Comparison of ENCODE assay signal across 38 cellular contexts in genomic region chrX:138484451-138484850, GRCh38.
"Had no signal": no experiment of that assay in that cellular context is flagged by ENCODE, and none has a peak within 500 bp of the region (broad histone marks: within the 10 kb centered on the region; RNA-seq: fewer than 3 reads in every experiment).

No MANE protein-coding gene starts in this region.

- DNase-seq: activated effector memory CD4-positive, alpha-beta T cell treated with anti-CD3 and anti-CD28 coated beads, Interleukin-2, amount 50 U/mL, for 16 hours; activated effector memory CD4-positive, alpha-beta T cell treated with Interleukin-2 at 50 U/mL for 16 hours; activated gamma-delta T cell; activated gamma-delta T cell treated with Interleukin-2 at 50 U/mL for 16 hours; activated naive CD4-positive, alpha-beta T cell; activated naive CD4-positive, alpha-beta T cell treated with anti-CD3 and anti-CD28 coated beads for 36 hours; activated naive CD4-positive, alpha-beta T cell treated with anti-CD3 and anti-CD28 coated beads, Interleukin-2, amount 10 ng/mL, durations not matched to agents 7 days and 5 days; activated naive CD4-positive, alpha-beta T cell treated with anti-CD3 and anti-CD28 coated beads, Interleukin-2, amount 50 U/mL, for 16 hours; activated naive CD4-positive, alpha-beta T cell treated with Interleukin-2 at 50 U/mL for 16 hours; activated naive CD8-positive, alpha-beta T cell treated with anti-CD3 and anti-CD28 coated beads for 36 hours; activated naive CD8-positive, alpha-beta T cell treated with anti-CD3 and anti-CD28 coated beads, Interleukin-2, amount 10 ng/mL, durations not matched to agents 7 days and 5 days; activated naive CD8-positive, alpha-beta T cell treated with anti-CD3 and anti-CD28 coated beads, Interleukin-2, amount 50 U/mL, for 24 hours; activated T-cell treated with anti-CD3 and anti-CD28 coated beads, Interleukin-2, amount 50 U/mL, for 1 hour; activated T-cell treated with anti-CD3 and anti-CD28 coated beads, Interleukin-2, amount 50 U/mL, for 24 hours; activated T-cell treated with anti-CD3 and anti-CD28 coated beads, Interleukin-2, amount 50 U/mL, for 4 hours; activated T-cell treated with anti-CD3 and anti-CD28 coated beads, Interleukin-2, amount 50 U/mL, for 48 hours; activated T-cell treated with anti-CD3 and anti-CD28 coated beads, Interleukin-2, amount 50 U/mL, for 72 hours; adrenal gland; amniotic stem cell; amygdala; anterior cingulate cortex; aorta; body of pancreas; brain microvascular endothelial cell; caudate nucleus; central memory CD4-positive, alpha-beta T cell; cerebellar nuclear complex had no signal

- H3K9me3 ChIP-seq: adrenal gland, ascending aorta, body of pancreas, breast epithelium had no signal

- H3K27ac Mint-ChIP-seq: activated naive CD4-positive, alpha-beta T cell treated with anti-CD3 and anti-CD28 coated beads for 36 hours; activated naive CD4-positive, alpha-beta T cell treated with anti-CD3 and anti-CD28 coated beads, Interleukin-2, amount 10 ng/mL, durations not matched to agents 7 days and 5 days; activated naive CD4-positive, alpha-beta T cell treated with anti-CD3 and anti-CD28 coated beads, Interleukin-2, amount 50 U/mL, for 24 hours; activated naive CD4-positive, alpha-beta T cell treated with anti-CD3 and anti-CD28 coated beads, Interleukin-2, amount 50 U/mL, for 72 hours; activated naive CD8-positive, alpha-beta T cell; activated naive CD8-positive, alpha-beta T cell treated with anti-CD3 and anti-CD28 coated beads for 36 hours; activated naive CD8-positive, alpha-beta T cell treated with anti-CD3 and anti-CD28 coated beads, Interleukin-2, amount 10 ng/mL, durations not matched to agents 7 days and 5 days; activated naive CD8-positive, alpha-beta T cell treated with anti-CD3 and anti-CD28 coated beads, Interleukin-2, amount 50 U/mL, for 24 hours; activated T-cell treated with anti-CD3 and anti-CD28 coated beads, Interleukin-2, amount 50 U/mL, for 24 hours; activated T-cell treated with anti-CD3 and anti-CD28 coated beads, Interleukin-2, amount 50 U/mL, for 72 hours; activated T-helper 1 cell treated with anti-CD3 and anti-CD28 coated beads, Interleukin-12 subunit alpha, Interleukin-12 subunit beta, Interleukin-2, Interleukin-4 antibody, amounts not matched to agents 30 ng/mL and 10 ng/mL and 1 ng/mL, durations not matched to agents 14 hours and 24 hours and 36 hours; activated T-helper 17 cell treated with anti-CD3 and anti-CD28 coated beads, Interleukin-2, amount 50 U/mL, for 72 hours; activated T-helper 2 cell treated with anti-CD3 and anti-CD28 coated beads, Interferon-gamma antibody, Interleukin-2, Interleukin-4, amounts not matched to agents 10 μg/mL and 5 μg/mL and 100 μg/mL, durations not matched to agents 14 hours and 24 hours and 36 hours; brain had no signal

- H3K4me1 Mint-ChIP-seq: activated naive CD4-positive, alpha-beta T cell treated with anti-CD3 and anti-CD28 coated beads, Interleukin-2, amount 10 ng/mL, durations not matched to agents 7 days and 5 days; activated naive CD4-positive, alpha-beta T cell treated with anti-CD3 and anti-CD28 coated beads, Interleukin-2, amount 50 U/mL, for 24 hours; activated naive CD8-positive, alpha-beta T cell treated with anti-CD3 and anti-CD28 coated beads for 36 hours; activated naive CD8-positive, alpha-beta T cell treated with anti-CD3 and anti-CD28 coated beads, Interleukin-2, amount 10 ng/mL, durations not matched to agents 7 days and 5 days; activated naive CD8-positive, alpha-beta T cell treated with anti-CD3 and anti-CD28 coated beads, Interleukin-2, amount 50 U/mL, for 24 hours; activated T-helper 17 cell treated with anti-CD3 and anti-CD28 coated beads, Interleukin-2, amount 50 U/mL, for 72 hours; brain; central memory CD8-positive, alpha-beta T cell had no signal

- H3K4me3 ChIP-seq: adrenal gland, ascending aorta, body of pancreas, breast epithelium, cardiac muscle cell had no signal

- H3K4me1 ChIP-seq: adrenal gland, ascending aorta, body of pancreas, breast epithelium had no signal

- H3K36me3 Mint-ChIP-seq: activated naive CD4-positive, alpha-beta T cell treated with anti-CD3 and anti-CD28 coated beads, Interleukin-2, amount 10 ng/mL, durations not matched to agents 7 days and 5 days; activated naive CD4-positive, alpha-beta T cell treated with anti-CD3 and anti-CD28 coated beads, Interleukin-2, amount 50 U/mL, for 24 hours; activated naive CD4-positive, alpha-beta T cell treated with anti-CD3 and anti-CD28 coated beads, Interleukin-2, amount 50 U/mL, for 72 hours; activated naive CD8-positive, alpha-beta T cell; activated naive CD8-positive, alpha-beta T cell treated with anti-CD3 and anti-CD28 coated beads for 36 hours; activated naive CD8-positive, alpha-beta T cell treated with anti-CD3 and anti-CD28 coated beads, Interleukin-2, amount 10 ng/mL, durations not matched to agents 7 days and 5 days; brain had no signal

- H3K9me3 Mint-ChIP-seq: activated naive CD4-positive, alpha-beta T cell treated with anti-CD3 and anti-CD28 coated beads for 36 hours; activated naive CD4-positive, alpha-beta T cell treated with anti-CD3 and anti-CD28 coated beads, Interleukin-2, amount 10 ng/mL, durations not matched to agents 7 days and 5 days; activated naive CD4-positive, alpha-beta T cell treated with anti-CD3 and anti-CD28 coated beads, Interleukin-2, amount 50 U/mL, for 24 hours; activated naive CD4-positive, alpha-beta T cell treated with anti-CD3 and anti-CD28 coated beads, Interleukin-2, amount 50 U/mL, for 72 hours; activated naive CD8-positive, alpha-beta T cell treated with anti-CD3 and anti-CD28 coated beads for 36 hours; activated naive CD8-positive, alpha-beta T cell treated with anti-CD3 and anti-CD28 coated beads, Interleukin-2, amount 10 ng/mL, durations not matched to agents 7 days and 5 days; activated naive CD8-positive, alpha-beta T cell treated with anti-CD3 and anti-CD28 coated beads, Interleukin-2, amount 50 U/mL, for 24 hours; activated T-cell treated with anti-CD3 and anti-CD28 coated beads, Interleukin-2, amount 50 U/mL, for 24 hours; activated T-cell treated with anti-CD3 and anti-CD28 coated beads, Interleukin-2, amount 50 U/mL, for 4 hours; activated T-cell treated with anti-CD3 and anti-CD28 coated beads, Interleukin-2, amount 50 U/mL, for 72 hours; activated T-helper 1 cell treated with anti-CD3 and anti-CD28 coated beads, Interleukin-12 subunit alpha, Interleukin-12 subunit beta, Interleukin-2, Interleukin-4 antibody, amounts not matched to agents 30 ng/mL and 10 ng/mL and 1 ng/mL, durations not matched to agents 14 hours and 24 hours and 36 hours; activated T-helper 17 cell treated with anti-CD3 and anti-CD28 coated beads, Interleukin-2, amount 50 U/mL, for 72 hours had no signal

- H3K27ac ChIP-seq: adrenal gland, ascending aorta, body of pancreas, brain microvascular endothelial cell, breast epithelium, cardiac muscle cell had no signal

- H3K27me3 ChIP-seq: ascending aorta, body of pancreas, brain microvascular endothelial cell, cardiac muscle cell had no signal

- H3K27me3 Mint-ChIP-seq: activated naive CD4-positive, alpha-beta T cell treated with anti-CD3 and anti-CD28 coated beads, Interleukin-2, amount 10 ng/mL, durations not matched to agents 7 days and 5 days; activated naive CD4-positive, alpha-beta T cell treated with anti-CD3 and anti-CD28 coated beads, Interleukin-2, amount 50 U/mL, for 24 hours; activated naive CD8-positive, alpha-beta T cell; activated naive CD8-positive, alpha-beta T cell treated with anti-CD3 and anti-CD28 coated beads for 36 hours; activated naive CD8-positive, alpha-beta T cell treated with anti-CD3 and anti-CD28 coated beads, Interleukin-2, amount 10 ng/mL, durations not matched to agents 7 days and 5 days; activated naive CD8-positive, alpha-beta T cell treated with anti-CD3 and anti-CD28 coated beads, Interleukin-2, amount 50 U/mL, for 24 hours; activated T-helper 17 cell treated with anti-CD3 and anti-CD28 coated beads, Interleukin-2, amount 50 U/mL, for 72 hours; brain; central memory CD8-positive, alpha-beta T cell had no signal

- H3K4me3 Mint-ChIP-seq: activated naive CD4-positive, alpha-beta T cell treated with anti-CD3 and anti-CD28 coated beads for 36 hours; activated naive CD4-positive, alpha-beta T cell treated with anti-CD3 and anti-CD28 coated beads, Interleukin-2, amount 10 ng/mL, durations not matched to agents 7 days and 5 days; activated naive CD4-positive, alpha-beta T cell treated with anti-CD3 and anti-CD28 coated beads, Interleukin-2, amount 50 U/mL, for 24 hours; activated naive CD8-positive, alpha-beta T cell; activated naive CD8-positive, alpha-beta T cell treated with anti-CD3 and anti-CD28 coated beads for 36 hours; activated naive CD8-positive, alpha-beta T cell treated with anti-CD3 and anti-CD28 coated beads, Interleukin-2, amount 10 ng/mL, durations not matched to agents 7 days and 5 days; activated naive CD8-positive, alpha-beta T cell treated with anti-CD3 and anti-CD28 coated beads, Interleukin-2, amount 50 U/mL, for 24 hours; activated T-cell treated with anti-CD3 and anti-CD28 coated beads, Interleukin-2, amount 50 U/mL, for 24 hours; activated T-cell treated with anti-CD3 and anti-CD28 coated beads, Interleukin-2, amount 50 U/mL, for 4 hours; activated T-cell treated with anti-CD3 and anti-CD28 coated beads, Interleukin-2, amount 50 U/mL, for 72 hours; activated T-helper 1 cell treated with anti-CD3 and anti-CD28 coated beads, Interleukin-12 subunit alpha, Interleukin-12 subunit beta, Interleukin-2, Interleukin-4 antibody, amounts not matched to agents 30 ng/mL and 10 ng/mL and 1 ng/mL, durations not matched to agents 14 hours and 24 hours and 36 hours; activated T-helper 17 cell treated with anti-CD3 and anti-CD28 coated beads, Interleukin-2, amount 50 U/mL, for 72 hours; brain; central memory CD8-positive, alpha-beta T cell had no signal

- H3K36me3 ChIP-seq: adrenal gland, ascending aorta, brain microvascular endothelial cell, breast epithelium, cardiac muscle cell had no signal

- ATAC-seq: activated naive CD4-positive, alpha-beta T cell treated with anti-CD3 and anti-CD28 coated beads, Interleukin-2, amount 50 U/mL, for 72 hours; activated naive CD8-positive, alpha-beta T cell treated with anti-CD3 and anti-CD28 coated beads, Interleukin-2, amount 50 U/mL, for 24 hours; activated T-cell treated with anti-CD3 and anti-CD28 coated beads, Interleukin-2, amount 50 U/mL, for 4 hours; activated T-cell treated with anti-CD3 and anti-CD28 coated beads, Interleukin-2, amount 50 U/mL, for 72 hours; activated T-helper 17 cell treated with anti-CD3 and anti-CD28 coated beads, Interleukin-2, amount 50 U/mL, for 72 hours; body of pancreas had no signal
